8 cellular contexts compared by ENCODE assay signal in the genomic region with DNA sequence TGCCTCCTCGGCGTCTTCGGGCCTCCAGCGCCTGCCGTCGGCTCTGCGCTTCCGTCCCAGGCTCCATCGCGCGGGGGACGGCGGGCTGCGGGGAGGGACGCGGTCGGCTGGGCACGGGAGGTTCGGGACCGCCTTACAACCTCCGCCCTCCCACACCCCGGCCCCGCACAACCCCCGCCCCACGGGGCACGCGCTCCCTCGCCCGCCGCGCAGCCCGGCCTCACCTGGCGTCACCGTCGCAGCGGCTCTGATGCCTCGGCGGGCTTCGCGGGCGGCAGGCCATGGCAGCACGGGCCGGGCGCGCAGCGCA. TPM values are rescaled to one million over a fixed set of nuclear protein-coding genes. Genes with fewer than 3 reads are reported as not detected.
DNase-seq lines count a peak whose midpoint lies in the region; ATAC-seq and TF ChIP-seq lines count a peak whose summit lies in the region.

No MANE protein-coding gene starts in this region.

- H3K4me2 ChIP-seq in hepatocyte: peak overlapping the region; percentile 95

- H4K20me1 ChIP-seq in hepatocyte (ENCODE audit: insufficient read depth, poor library complexity, severe bottlenecking): peaks cover 21% of the 10 kb centered on the region

- 0% methylated on average over 3 of the region's 46 CpGs for WGBS in hepatocyte (ENCODE audit: low lambda C conversion rate, missing lambda C conversion rate)

- peaks cover 27% of the 10 kb centered on the region for H3K4me1 ChIP-seq in hepatocyte (ENCODE audit: insufficient read depth)

- no peaks in the 10 kb centered on the region for H3K27me3 ChIP-seq in hepatocyte

- H3K36me3 Mint-ChIP-seq in CD14-positive monocyte: peaks cover 9 to 34% of the 10 kb centered on the region in 2 donors
- H3K36me3 Mint-ChIP-seq in activated CD8-positive, alpha-beta T cell treated with anti-CD3 and anti-CD28 coated beads for 36 hours (ENCODE audit: low read depth): peaks cover 66% of the 10 kb centered on the region
- H3K36me3 Mint-ChIP-seq in stimulated activated naive B cell treated with anti-CD40 and anti-IgM and Interleukin-4, amounts not matched to agents 10 μg/mL and 1 μg/mL and 100 μg/mL, for 72 hours: peaks cover 31 to 46% of the 10 kb centered on the region in 2 donors

- peaks cover 69% of the 10 kb centered on the region for H3K79me2 ChIP-seq in hepatocyte

- peak overlapping the region in 1 of 7 donors; percentile 97 for H3K27ac Mint-ChIP-seq in CD14-positive monocyte
- H3K27ac Mint-ChIP-seq in activated CD8-positive, alpha-beta T cell treated with anti-CD3 and anti-CD28 coated beads for 36 hours: no peak overlapping the region
- H3K27ac Mint-ChIP-seq in stimulated activated naive B cell treated with anti-CD40 and anti-IgM and Interleukin-4, amounts not matched to agents 10 μg/mL and 1 μg/mL and 100 μg/mL, for 72 hours: peak overlapping the region; percentile 95

- CTCF ChIA-PET in activated CD8-positive, alpha-beta T cell treated with anti-CD3 and anti-CD28 coated beads for 36 hours (lab: Charles Lee): interaction anchor here (1.5 to 12.5 kb wide), 3 partner anchors 11 to 20 kb away, joined by 8 to 177 read pairs (median 12); no protein-coding TSS in a partner anchor

- H3K4me3 ChIP-seq in HFF-Myc (replicated peaks; ENCODE audit: low read depth, low read length): peak overlapping the region; percentile 98
- peak overlapping the region; percentile 79 for H3K4me3 ChIP-seq in hepatocyte

- intact Hi-C loops in CD14-positive monocyte (cut with micrococcal nuclease): loop anchor here (1.0 to 10.0 kb wide), 5 partner anchors 9 to 553 kb away; a partner anchor contains a TSS
- intact Hi-C loops in activated CD8-positive, alpha-beta T cell treated with anti-CD3 and anti-CD28 coated beads for 36 hours (cut with micrococcal nuclease): no loop called here

- H3K9me3 Mint-ChIP-seq in CD14-positive monocyte: no peaks in the 10 kb centered on the region
- no peaks in the 10 kb centered on the region for H3K9me3 Mint-ChIP-seq in activated CD8-positive, alpha-beta T cell treated with anti-CD3 and anti-CD28 coated beads for 36 hours
- H3K9me3 Mint-ChIP-seq in stimulated activated naive B cell treated with anti-CD40 and anti-IgM and Interleukin-4, amounts not matched to agents 10 μg/mL and 1 μg/mL and 100 μg/mL, for 72 hours: no peaks in the 10 kb centered on the region

- TF ChIP-seq CTCF in CD14-positive monocyte (IDR thresholded peaks at IDR 0.05) (no peak), HFF-Myc (IDR thresholded peaks at IDR 0.05; ENCODE audit: low read depth, low read length, missing control alignments) (no peak), hepatocyte (IDR thresholded peaks at IDR 0.05; ENCODE audit: poor library complexity) (no peak)
- TF ChIP-seq CTCF in activated CD8-positive, alpha-beta T cell treated with anti-CD3 and anti-CD28 coated beads for 36 hours (IDR thresholded peaks at IDR 0.05): no peak

- H3K27ac ChIP-seq in hepatocyte: peak overlapping the region; percentile 100

- H3K9me3 ChIP-seq in hepatocyte (ENCODE audit: low read depth): no peaks in the 10 kb centered on the region

- no peak for DNase-seq in CD14-positive monocyte (ENCODE audit: low spot score)
- no peak for DNase-seq in HFF-Myc (ENCODE audit: extremely low read depth, low read depth)
- DNase-seq in activated CD8-positive, alpha-beta T cell treated with anti-CD3 and anti-CD28 coated beads for 36 hours: no peak
- no peak for DNase-seq in hepatocyte (ENCODE audit: low spot score)
- no peak for DNase-seq in stimulated activated naive B cell treated with anti-CD40 and anti-IgM and Interleukin-4, amounts not matched to agents 10 μg/mL and 1 μg/mL and 100 μg/mL, for 72 hours
- DNase-seq in NCI-H774 (lab: John Stamatoyannopoulos, UW): no peak
- DNase-seq in NCI-H146 treated with DMSO at 0.1 percent for 48 hours (lab: John Stamatoyannopoulos, UW; ENCODE audit: unreplicated experiment): no peak

- no peaks in the 10 kb centered on the region for H3K9me2 ChIP-seq in hepatocyte (replicated peaks; ENCODE audit: insufficient read depth)

- H3K4me3 Mint-ChIP-seq in CD14-positive monocyte: peak overlapping the region; percentile 97
- peak overlapping the region; percentile 85 for H3K4me3 Mint-ChIP-seq in activated CD8-positive, alpha-beta T cell treated with anti-CD3 and anti-CD28 coated beads for 36 hours
- peak overlapping the region; percentile 91 to 93 for H3K4me3 Mint-ChIP-seq in stimulated activated naive B cell treated with anti-CD40 and anti-IgM and Interleukin-4, amounts not matched to agents 10 μg/mL and 1 μg/mL and 100 μg/mL, for 72 hours

- peaks cover 59% of the 10 kb centered on the region for H3K4me1 Mint-ChIP-seq in CD14-positive monocyte
- peaks cover 55% of the 10 kb centered on the region for H3K4me1 Mint-ChIP-seq in activated CD8-positive, alpha-beta T cell treated with anti-CD3 and anti-CD28 coated beads for 36 hours (ENCODE audit: low read depth)
- H3K4me1 Mint-ChIP-seq in stimulated activated naive B cell treated with anti-CD40 and anti-IgM and Interleukin-4, amounts not matched to agents 10 μg/mL and 1 μg/mL and 100 μg/mL, for 72 hours: peaks cover 37 to 60% of the 10 kb centered on the region in 2 donors

- peak overlapping the region; percentile 67 for H2AFZ ChIP-seq in hepatocyte

- POLR2A ChIA-PET in activated CD8-positive, alpha-beta T cell treated with anti-CD3 and anti-CD28 coated beads for 36 hours (lab: Charles Lee): interaction anchor here (0.7 to 9.5 kb wide), 11 partner anchors 9 to 151 kb away, joined by 3 to 190 read pairs (median 5); a partner anchor contains a TSS

- peak; percentile 6 for ATAC-seq in activated CD8-positive, alpha-beta T cell treated with anti-CD3 and anti-CD28 coated beads for 36 hours
- ATAC-seq in stimulated activated naive B cell treated with anti-CD40 and anti-IgM and Interleukin-4, amounts not matched to agents 10 μg/mL and 1 μg/mL and 100 μg/mL, for 72 hours (replicated peaks): no peak
- ATAC-seq in HG03439 (IDR thresholded peaks at IDR 0.05; ENCODE audit: unreplicated experiment): no peak

- H3K27me3 Mint-ChIP-seq in CD14-positive monocyte (ENCODE audit: low read depth in 3 of 3): no peaks in the 10 kb centered on the region
- H3K27me3 Mint-ChIP-seq in activated CD8-positive, alpha-beta T cell treated with anti-CD3 and anti-CD28 coated beads for 36 hours: no peaks in the 10 kb centered on the region
- H3K27me3 Mint-ChIP-seq in stimulated activated naive B cell treated with anti-CD40 and anti-IgM and Interleukin-4, amounts not matched to agents 10 μg/mL and 1 μg/mL and 100 μg/mL, for 72 hours: no peaks in the 10 kb centered on the region

- no peaks in the 10 kb centered on the region for H3K36me3 ChIP-seq in hepatocyte (replicated peaks; ENCODE audit: insufficient read depth, low read depth)

RNA-seq across cellular contexts. Expression of a gene that starts 0.3 kb away (rescaled TPM):
- polyA plus RNA-seq in CD14-positive monocyte (10 to 100 TPM; 59.1 to 63.7 TPM), hepatocyte (81.8 and 84.0 TPM in 2 replicates)
- 100 to 1,000 TPM; 115 to 117 TPM for total RNA-seq in activated CD8-positive, alpha-beta T cell treated with anti-CD3 and anti-CD28 coated beads for 36 hours
- 48.2 and 82.5 TPM in 2 replicates for total RNA-seq in hepatocyte

RNA-seq across cellular contexts. Expression of a gene that starts 9.3 kb away (rescaled TPM):
- polyA plus RNA-seq in CD14-positive monocyte (10 to 100 TPM; 22.4 to 24.1 TPM), hepatocyte (57.8 and 59.4 TPM in 2 replicates)
- total RNA-seq in activated CD8-positive, alpha-beta T cell treated with anti-CD3 and anti-CD28 coated beads for 36 hours: 10 to 100 TPM; 17.8 to 18.2 TPM
- 36.1 and 40.8 TPM in 2 replicates for total RNA-seq in hepatocyte

RNA-seq across cellular contexts. Expression of a gene that starts 9.5 kb away (rescaled TPM):
- 10 to 100 TPM; 43.7 to 56.6 TPM for polyA plus RNA-seq in CD14-positive monocyte
- 100 to 1,000 TPM; 190 to 200 TPM for total RNA-seq in activated CD8-positive, alpha-beta T cell treated with anti-CD3 and anti-CD28 coated beads for 36 hours
- 9.3 and 10.5 TPM in 2 replicates for total RNA-seq in hepatocyte
- polyA plus RNA-seq in hepatocyte: 14.8 and 16.7 TPM in 2 replicates

RNA-seq across cellular contexts. Expression of a gene that starts 27.7 kb away (rescaled TPM):
- polyA plus RNA-seq in CD14-positive monocyte: under 1 TPM; 0.40 to 0.82 TPM
- 1 to 10 TPM; 1.2 to 1.8 TPM for total RNA-seq in activated CD8-positive, alpha-beta T cell treated with anti-CD3 and anti-CD28 coated beads for 36 hours
- 4.7 and 5.2 TPM in 2 replicates for total RNA-seq in hepatocyte
- polyA plus RNA-seq in hepatocyte: 6.8 and 10.8 TPM in 2 replicates

Comparison
In these comparisons a context has a peak if more than half of its experiments do, and no peak if none do; other contexts are left out.
1. RNA of a gene that starts 9.5 kb away (total RNA-seq): 190 to 200 TPM in activated CD8-positive, alpha-beta T cell treated with anti-CD3 and anti-CD28 coated beads for 36 hours; 9.3 to 10.5 TPM in hepatocyte; every median in the first group is over 10 times any median in the second.
2. Peak in every context shown above with its lines, with median percentiles within 50 percentile points of each other: H3K4me3 Mint-ChIP-seq.